Comparison of ENCODE assay signal across 11 cellular contexts in genomic region chrX:37786666-37787337, GRCh38. TPM values are rescaled to one million over a fixed set of nuclear protein-coding genes. Genes with fewer than 3 reads are reported as not detected.
DNase-seq lines count a peak whose midpoint lies in the region; ATAC-seq and TF ChIP-seq lines count a peak whose summit lies in the region.
"Had no signal": no experiment of that assay in that cellular context is flagged by ENCODE, and none has a peak within 500 bp of the region (broad histone marks: within the 10 kb centered on the region; RNA-seq: fewer than 3 reads in every experiment).

No MANE protein-coding gene starts in this region.

- POLR2A ChIA-PET in naive thymus-derived CD8-positive, alpha-beta T cell (lab: Charles Lee) = no interaction called here

- peak; percentile 51 for DNase-seq in KBM-7
- no peak for DNase-seq in naive thymus-derived CD8-positive, alpha-beta T cell
- no peak for DNase-seq in NCI-H128 (lab: John Stamatoyannopoulos, UW; ENCODE audit: unreplicated experiment)
- no peak for DNase-seq in 8988T
- DNase-seq in NCI-H446 (lab: John Stamatoyannopoulos, UW) = no peak
- DNase-seq in endothelial cell (ENCODE audit: low spot score) = no peak
- DNase-seq: anterior cingulate cortex, GOT3 had no signal

- TF ChIP-seq CTCF in endothelial cell (IDR thresholded peaks at IDR 0.05; ENCODE audit: unreplicated experiment) = no peak

- H3K4me3 Mint-ChIP-seq in naive thymus-derived CD8-positive, alpha-beta T cell = peak overlapping the region in 8 of 10 donors; percentile 7 to 72 (median 64)
- H3K4me3 Mint-ChIP-seq in endothelial cell (ENCODE audit: unreplicated experiment) = no peak overlapping the region

- in situ Hi-C loops in KBM-7 (cut with MboI; ENCODE audit: low pct_unique_long_range_greater_than_20kb, low sequenced_read_pairs) = no loop called here

- H3K27ac Mint-ChIP-seq in naive thymus-derived CD8-positive, alpha-beta T cell = peak overlapping the region in 9 of 10 donors; percentile 29 to 86 (median 77)
- H3K27ac Mint-ChIP-seq in endothelial cell (ENCODE audit: unreplicated experiment) = no peak overlapping the region

- H3K36me3 Mint-ChIP-seq in naive thymus-derived CD8-positive, alpha-beta T cell = no peaks in the 10 kb centered on the region
- no peaks in the 10 kb centered on the region for H3K36me3 Mint-ChIP-seq in endothelial cell (ENCODE audit: low read depth, unreplicated experiment)

- H3K27me3 Mint-ChIP-seq in naive thymus-derived CD8-positive, alpha-beta T cell = peaks cover 0 to 1% (median 0%) of the 10 kb centered on the region in 5 donors
- no peaks in the 10 kb centered on the region for H3K27me3 Mint-ChIP-seq in endothelial cell (ENCODE audit: unreplicated experiment)

- peaks cover 8 to 64% (median 31%) of the 10 kb centered on the region in 4 donors for H3K4me1 Mint-ChIP-seq in naive thymus-derived CD8-positive, alpha-beta T cell
- H3K4me1 Mint-ChIP-seq in endothelial cell (ENCODE audit: unreplicated experiment) = peaks cover 3% of the 10 kb centered on the region

- ATAC-seq in GM18868 (IDR thresholded peaks at IDR 0.05; ENCODE audit: unreplicated experiment) = peak; percentile 79
- ATAC-seq in HG02571 (IDR thresholded peaks at IDR 0.05; ENCODE audit: unreplicated experiment) = peak; percentile 75
- ATAC-seq in naive thymus-derived CD8-positive, alpha-beta T cell = peak; percentile 71 to 72
- ATAC-seq: Panc1 had no signal

- H3K9me3 Mint-ChIP-seq in naive thymus-derived CD8-positive, alpha-beta T cell = peaks cover 0 to 2% (median 0%) of the 10 kb centered on the region in 9 donors
- H3K9me3 Mint-ChIP-seq in endothelial cell (ENCODE audit: unreplicated experiment) = no peaks in the 10 kb centered on the region

RNA-seq across cellular contexts. Expression of gene CYBB, which starts 6.9 kb away (rescaled TPM):
- 1 to 10 TPM; 4.5 to 5.6 TPM for total RNA-seq in naive thymus-derived CD8-positive, alpha-beta T cell
- under 1 TPM; 0.13 to 0.51 (median 0.47) TPM for polyA plus RNA-seq in naive thymus-derived CD8-positive, alpha-beta T cell
- not detected for total RNA-seq in endothelial cell (ENCODE audit: unreplicated experiment)
